Comparison of ENCODE assay signal across 16 cellular contexts in genomic region chr4:129322947-129323346, GRCh38.
"Had no signal": no experiment of that assay in that cellular context is flagged by ENCODE, and none has a peak within 500 bp of the region (broad histone marks: within the 10 kb centered on the region; RNA-seq: fewer than 3 reads in every experiment).

No MANE protein-coding gene starts in this region.

- DNase-seq: activated B cell treated with CpG ODN at 0.5 μM for 24 hours; activated CD4-positive, alpha-beta memory T cell treated with anti-CD3 and anti-CD28 coated beads, Interleukin-2, amount 10 ng/mL, durations not matched to agents 7 days and 5 days; activated CD4-positive, alpha-beta T cell treated with anti-CD3 and anti-CD28 coated beads, Interleukin-2, amount 50 U/mL, for 1 hour; activated gamma-delta T cell; activated naive CD4-positive, alpha-beta T cell treated with anti-CD3 and anti-CD28 coated beads for 36 hours; activated naive CD8-positive, alpha-beta T cell treated with anti-CD3 and anti-CD28 coated beads for 36 hours; activated T-cell treated with anti-CD3 and anti-CD28 coated beads for 4 hours; activated T-cell treated with anti-CD3 and anti-CD28 coated beads, Interleukin-2, amount 50 U/mL, for 48 hours; cerebellar nuclear complex; IMR-90; Kasumi-1; KBM-7; NCI-H1048; SIG-M5; T-helper 17 cell; T-helper 9 cell had no signal
